Comparison of ENCODE assay signal across 10 cellular contexts in the genomic region with DNA sequence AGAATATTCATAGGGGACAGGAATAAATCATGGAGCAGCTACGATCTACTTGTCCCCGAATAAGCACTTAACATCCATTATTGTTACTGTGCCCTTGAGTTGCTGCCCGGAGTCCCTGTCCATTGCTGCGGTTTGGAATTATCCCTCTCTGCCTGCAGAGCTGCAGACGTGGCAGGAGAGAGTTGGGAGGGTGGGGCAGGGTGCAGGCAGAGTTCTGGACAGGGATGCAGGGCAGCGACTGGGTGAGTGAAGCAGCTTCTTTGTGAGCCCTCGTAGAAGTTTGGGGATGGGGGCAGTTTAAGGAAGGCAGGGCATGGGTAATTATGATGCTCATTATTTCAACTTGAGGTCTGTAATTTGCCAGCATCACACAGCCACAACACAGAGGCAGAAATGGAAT. TPM values are rescaled to one million over a fixed set of nuclear protein-coding genes. Genes with fewer than 3 reads are reported as not detected.
DNase-seq lines count a peak whose midpoint lies in the region; ATAC-seq and TF ChIP-seq lines count a peak whose summit lies in the region.
"Had no signal": no experiment of that assay in that cellular context is flagged by ENCODE, and none has a peak within 500 bp of the region (broad histone marks: within the 10 kb centered on the region; RNA-seq: fewer than 3 reads in every experiment).

No MANE protein-coding gene starts in this region.

- TF ChIP-seq CTCF in psoas muscle (IDR thresholded peaks at IDR 0.05) (no peak), endothelial cell (IDR thresholded peaks at IDR 0.05; ENCODE audit: unreplicated experiment) (no peak)

- intact Hi-C loops in psoas muscle (cut with DNase I), result loop anchor here (1.0 to 5.0 kb wide), 3 partner anchors 182 to 230 kb away; partner anchors contain the start of gene GTF2A1 (in 1 of the 2)

- no peaks in the 10 kb centered on the region for H3K9me3 ChIP-seq in psoas muscle
- H3K9me3 ChIP-seq: Peyer's patch, thyroid gland had no signal

- no peaks in the 10 kb centered on the region for H3K36me3 Mint-ChIP-seq in activated CD8-positive, alpha-beta T cell treated with anti-CD3 and anti-CD28 coated beads, Interleukin-2, amount 10 ng/mL, durations not matched to agents 7 days and 5 days (ENCODE audit: low read depth)
- H3K36me3 Mint-ChIP-seq in endothelial cell (ENCODE audit: low read depth, unreplicated experiment), result no peaks in the 10 kb centered on the region

- no peaks in the 10 kb centered on the region for H3K36me3 ChIP-seq in psoas muscle (ENCODE audit: insufficient read depth in 1 of 2, low read depth in 1 of 2)
- H3K36me3 ChIP-seq: Peyer's patch, thyroid gland had no signal

- H3K27me3 Mint-ChIP-seq in activated CD8-positive, alpha-beta T cell treated with anti-CD3 and anti-CD28 coated beads, Interleukin-2, amount 10 ng/mL, durations not matched to agents 7 days and 5 days (ENCODE audit: low read depth), result peaks cover 20% of the 10 kb centered on the region
- H3K27me3 Mint-ChIP-seq in endothelial cell (ENCODE audit: unreplicated experiment), result no peaks in the 10 kb centered on the region

- peak overlapping the region; percentile 35 for H3K4me3 ChIP-seq in psoas muscle
- H3K4me3 ChIP-seq: Peyer's patch, thyroid gland had no signal

- H3K9me3 Mint-ChIP-seq in activated CD8-positive, alpha-beta T cell treated with anti-CD3 and anti-CD28 coated beads, Interleukin-2, amount 10 ng/mL, durations not matched to agents 7 days and 5 days (ENCODE audit: insufficient read depth), result no peaks in the 10 kb centered on the region
- no peaks in the 10 kb centered on the region for H3K9me3 Mint-ChIP-seq in endothelial cell (ENCODE audit: unreplicated experiment)

- peaks cover 10% of the 10 kb centered on the region for H3K4me1 Mint-ChIP-seq in activated CD8-positive, alpha-beta T cell treated with anti-CD3 and anti-CD28 coated beads, Interleukin-2, amount 10 ng/mL, durations not matched to agents 7 days and 5 days (ENCODE audit: low read depth)
- peaks cover 18% of the 10 kb centered on the region for H3K4me1 Mint-ChIP-seq in endothelial cell (ENCODE audit: unreplicated experiment)

- peaks cover 39% of the 10 kb centered on the region for H3K4me1 ChIP-seq in psoas muscle
- H3K4me1 ChIP-seq: Peyer's patch had no signal

- ATAC-seq in GM19025 (IDR thresholded peaks at IDR 0.05; ENCODE audit: low read depth, unreplicated experiment) (peak; percentile 10), HG03095 (IDR thresholded peaks at IDR 0.05; ENCODE audit: unreplicated experiment) (peak; percentile 12), psoas muscle (peak in 3 of 4 donors; percentile 26 to 40 (median 40)), GM18520 (IDR thresholded peaks at IDR 0.05; ENCODE audit: unreplicated experiment) (no peak), GM21737 (IDR thresholded peaks at IDR 0.05; ENCODE audit: unreplicated experiment) (no peak)
- peak; percentile 33 for ATAC-seq in activated CD8-positive, alpha-beta T cell treated with anti-CD3 and anti-CD28 coated beads, Interleukin-2, amount 10 ng/mL, durations not matched to agents 7 days and 5 days

- POLR2A ChIA-PET in activated CD8-positive, alpha-beta T cell treated with anti-CD3 and anti-CD28 coated beads, Interleukin-2, amount 10 ng/mL, durations not matched to agents 7 days and 5 days (lab: Charles Lee), result no interaction called here

- H3K27ac ChIP-seq in psoas muscle, result peak overlapping the region; percentile 82
- H3K27ac ChIP-seq: Peyer's patch, thyroid gland had no signal

- WGBS in psoas muscle, 3 donors, result 11 to 24% (median 15%) methylated on average over 7 of the region's 7 CpGs

- CTCF ChIA-PET in activated CD8-positive, alpha-beta T cell treated with anti-CD3 and anti-CD28 coated beads, Interleukin-2, amount 10 ng/mL, durations not matched to agents 7 days and 5 days (lab: Charles Lee), result interaction anchor here (0.8 to 6.9 kb wide), 13 partner anchors 9 to 466 kb away, joined by 3 to 71 read pairs (median 4); no protein-coding TSS in a partner anchor

- no peak for DNase-seq in activated CD8-positive, alpha-beta T cell treated with anti-CD3 and anti-CD28 coated beads, Interleukin-2, amount 10 ng/mL, durations not matched to agents 7 days and 5 days
- DNase-seq in psoas muscle, result no peak
- no peak for DNase-seq in endothelial cell (ENCODE audit: low spot score)
- no peak for DNase-seq in stimulated activated CD8-positive, alpha-beta memory T cell treated with anti-CD3 and anti-CD28 coated beads, Interleukin-4, amount 100 ng/mL, for 48 hours

- no peak overlapping the region for H3K4me3 Mint-ChIP-seq in activated CD8-positive, alpha-beta T cell treated with anti-CD3 and anti-CD28 coated beads, Interleukin-2, amount 10 ng/mL, durations not matched to agents 7 days and 5 days
- H3K4me3 Mint-ChIP-seq in endothelial cell (ENCODE audit: unreplicated experiment), result no peak overlapping the region

- no peaks in the 10 kb centered on the region for H3K27me3 ChIP-seq in psoas muscle (ENCODE audit: insufficient read depth in 3 of 3, low read length in 2 of 3)
- H3K27me3 ChIP-seq: Peyer's patch, thyroid gland had no signal

- H3K27ac Mint-ChIP-seq in activated CD8-positive, alpha-beta T cell treated with anti-CD3 and anti-CD28 coated beads, Interleukin-2, amount 10 ng/mL, durations not matched to agents 7 days and 5 days, result no peak overlapping the region
- H3K27ac Mint-ChIP-seq in endothelial cell (ENCODE audit: unreplicated experiment), result no peak overlapping the region

RNA-seq across cellular contexts. Expression of gene STON2, which starts 52.6 kb away (rescaled TPM):
- under 1 TPM in 1 of 2 experiments, not detected in 1; 0.13 TPM for total RNA-seq in activated CD8-positive, alpha-beta T cell treated with anti-CD3 and anti-CD28 coated beads, Interleukin-2, amount 10 ng/mL, durations not matched to agents 7 days and 5 days
- 100 to 1,000 TPM in 1 of 4 donors, 10 to 100 TPM in 3; 37.4 to 147 (median 77.1) TPM for total RNA-seq in psoas muscle
- 10 to 100 TPM in 1 of 3 donors, 1 to 10 TPM in 2; 4.8 to 18.2 (median 6.2) TPM for polyA plus RNA-seq in psoas muscle
- total RNA-seq in endothelial cell (ENCODE audit: unreplicated experiment), result 66.8 TPM

Comparison
In these comparisons a context has a peak if more than half of its experiments do, and no peak if none do; other contexts are left out.
1. ATAC-seq: peak in GM19025 (single experiment), HG03095 (single experiment), activated CD8-positive, alpha-beta T cell treated with anti-CD3 and anti-CD28 coated beads, Interleukin-2, amount 10 ng/mL, durations not matched to agents 7 days and 5 days (single experiment) and psoas muscle (3 of 4); none in GM18520 (single experiment) and GM21737 (single experiment).
2. RNA of gene STON2, which starts 52.6 kb away (total RNA-seq): 37.4 to 147 TPM in psoas muscle and 66.8 TPM in endothelial cell (single experiment); 0.13 TPM in activated CD8-positive, alpha-beta T cell treated with anti-CD3 and anti-CD28 coated beads, Interleukin-2, amount 10 ng/mL, durations not matched to agents 7 days and 5 days; every median in the first group is over 10 times any median in the second.